ENCODE assay signal across 8 cellular contexts in genomic region chr6:125749112-125749863, GRCh38. TPM values are rescaled to one million over a fixed set of nuclear protein-coding genes. Genes with fewer than 3 reads are reported as not detected.
A peak's percentile ranks its signal among the peaks of the same experiment; 100 is the strongest.
DNase-seq lines count a peak whose midpoint lies in the region; ATAC-seq and TF ChIP-seq lines count a peak whose summit lies in the region.

HEY2 (plus strand) TSS chr6:125749632; CDS start chr6:125749777, 145 bp downstream.

- no peaks in the 10 kb centered on the region for H3K36me3 Mint-ChIP-seq in neural crest cell (ENCODE audit: low read depth)
- no peaks in the 10 kb centered on the region for H3K36me3 Mint-ChIP-seq in stimulated activated naive CD8-positive, alpha-beta T cell treated with anti-CD3 and anti-CD28 coated beads, Interleukin-15, Interleukin-2, amounts not matched to agents 100 ng/mL and 50 ng/mL, for 24 hours (ENCODE audit: low read depth)

- H3K4me3 ChIP-seq in RWPE2 (ENCODE audit: severe bottlenecking) (peak within 1 kb of the TSS; percentile 56), foreskin fibroblast (ENCODE audit: low read depth in 1 of 2, low read length in 2 of 2) (peak within 1 kb of the TSS; percentile 56 to 60)

- TF ChIP-seq CTCF in RWPE2 (IDR thresholded peaks at IDR 0.05; ENCODE audit: poor library complexity, severe bottlenecking) (no peak), foreskin fibroblast (IDR thresholded peaks at IDR 0.05; ENCODE audit: low read depth, low read length) (no peak), neural crest cell (conservative IDR thresholded peaks at IDR 0.05) (peak; percentile 28)

- no peak within 1 kb of the TSS for H3K27ac ChIP-seq in RWPE2 (ENCODE audit: poor library complexity, severe bottlenecking)

- peak within 1 kb of the TSS; percentile 92 for H3K4me3 Mint-ChIP-seq in neural crest cell
- H3K4me3 Mint-ChIP-seq in stimulated activated naive CD8-positive, alpha-beta T cell treated with anti-CD3 and anti-CD28 coated beads, Interleukin-15, Interleukin-2, amounts not matched to agents 100 ng/mL and 50 ng/mL, for 24 hours: peak within 1 kb of the TSS; percentile 88

- H3K9me3 Mint-ChIP-seq in neural crest cell: no peaks in the 10 kb centered on the region
- H3K9me3 Mint-ChIP-seq in stimulated activated naive CD8-positive, alpha-beta T cell treated with anti-CD3 and anti-CD28 coated beads, Interleukin-15, Interleukin-2, amounts not matched to agents 100 ng/mL and 50 ng/mL, for 24 hours: no peaks in the 10 kb centered on the region

- no peaks in the 10 kb centered on the region for H3K36me3 ChIP-seq in RWPE2 (ENCODE audit: low read depth)

- in situ Hi-C loops in KBM-7 (cut with MboI; ENCODE audit: low pct_unique_long_range_greater_than_20kb, low sequenced_read_pairs): no loop called here

- no peak within 1 kb of the TSS for H3K27ac Mint-ChIP-seq in neural crest cell (ENCODE audit: unreplicated experiment)
- peak within 1 kb of the TSS; percentile 76 for H3K27ac Mint-ChIP-seq in stimulated activated naive CD8-positive, alpha-beta T cell treated with anti-CD3 and anti-CD28 coated beads, Interleukin-15, Interleukin-2, amounts not matched to agents 100 ng/mL and 50 ng/mL, for 24 hours

- ATAC-seq in GM21737 (IDR thresholded peaks at IDR 0.05; ENCODE audit: unreplicated experiment) (peak; percentile 87), RWPE2 (ENCODE audit: low read depth) (peak; percentile 87)

- H3K4me1 Mint-ChIP-seq in neural crest cell: peaks cover 55% of the 10 kb centered on the region
- H3K4me1 Mint-ChIP-seq in stimulated activated naive CD8-positive, alpha-beta T cell treated with anti-CD3 and anti-CD28 coated beads, Interleukin-15, Interleukin-2, amounts not matched to agents 100 ng/mL and 50 ng/mL, for 24 hours (ENCODE audit: low read depth): peaks cover 40% of the 10 kb centered on the region

- DNase-seq in DMS79 (lab: John Stamatoyannopoulos, UW) (peak; percentile 39), KBM-7 (peak; percentile 71), RWPE2 (ENCODE audit: low spot score) (peak; percentile 83), foreskin fibroblast (peak; percentile 86 to 96), neural crest cell (ENCODE audit: low read depth, low spot score) (peak; percentile 81)
- peak; percentile 22 to 75 (median 43) for DNase-seq in activated naive CD4-positive, alpha-beta T cell (lab: John Stamatoyannopoulos, UW)

- H3K9me3 ChIP-seq in RWPE2 (ENCODE audit: severe bottlenecking): no peaks in the 10 kb centered on the region

- H3K4me1 ChIP-seq in RWPE2 (ENCODE audit: insufficient read depth, poor library complexity, severe bottlenecking): peaks cover 8% of the 10 kb centered on the region

- H3K27me3 ChIP-seq in RWPE2 (ENCODE audit: insufficient read depth, poor library complexity, severe bottlenecking): peaks cover 94% of the 10 kb centered on the region

- H3K27me3 Mint-ChIP-seq in neural crest cell (ENCODE audit: low read depth): peaks cover 90% of the 10 kb centered on the region
- peaks cover 74% of the 10 kb centered on the region for H3K27me3 Mint-ChIP-seq in stimulated activated naive CD8-positive, alpha-beta T cell treated with anti-CD3 and anti-CD28 coated beads, Interleukin-15, Interleukin-2, amounts not matched to agents 100 ng/mL and 50 ng/mL, for 24 hours

RNA-seq across cellular contexts. Expression of gene HEY2, which starts in this region (rescaled TPM):
- total RNA-seq in neural crest cell: 10.8 and 11.6 TPM in 2 replicates

Comparison
In these comparisons a context has a peak if more than half of its experiments do, and no peak if none do; other contexts are left out.
1. DNase-seq: peak in every context shown above with its lines; median percentile 91 in foreskin fibroblast; 83 in RWPE2; 81 in neural crest cell; 71 in KBM-7; 43 in activated naive CD4-positive, alpha-beta T cell; 39 in DMS79.